ENCODE assay signal across 20 cellular contexts in genomic region chr5:170148430-170149205, GRCh38. TPM values are rescaled to one million over a fixed set of nuclear protein-coding genes. Genes with fewer than 3 reads are reported as not detected.
DNase-seq lines count a peak whose midpoint lies in the region; ATAC-seq and TF ChIP-seq lines count a peak whose summit lies in the region.
"Had no signal": no experiment of that assay in that cellular context is flagged by ENCODE, and none has a peak within 500 bp of the region (broad histone marks: within the 10 kb centered on the region; RNA-seq: fewer than 3 reads in every experiment).

No MANE protein-coding gene starts in this region.

- H3K4me2 ChIP-seq in GM23338: no peak overlapping the region

- H3K79me2 ChIP-seq in GM23338 (replicated peaks; ENCODE audit: insufficient read depth): no peaks in the 10 kb centered on the region

- H3K9me3 Mint-ChIP-seq in GM23338 (no peaks in the 10 kb centered on the region; the same call in 1 of the 3 replicates), type B pancreatic cell (no peaks in the 10 kb centered on the region)
- H3K9me3 Mint-ChIP-seq in CD8-positive, alpha-beta memory T cell: no peaks in the 10 kb centered on the region
- H3K9me3 Mint-ChIP-seq: IgD-negative memory B cell had no signal

- CTCF ChIA-PET in Panc1 (lab: Charles Lee): no interaction called here
- CTCF ChIA-PET in CD8-positive, alpha-beta memory T cell (lab: Charles Lee): no interaction called here

- no peaks in the 10 kb centered on the region for H3F3A ChIP-seq in GM23338 (replicated peaks; ENCODE audit: low read depth)

- H4K20me1 ChIP-seq in GM23338 (replicated peaks; ENCODE audit: insufficient read depth): no peaks in the 10 kb centered on the region

- H3K4me1 Mint-ChIP-seq in GM23338: peaks cover 8% of the 10 kb centered on the region; the same call in 2 of the 3 replicates
- H3K4me1 Mint-ChIP-seq in type B pancreatic cell (ENCODE audit: unreplicated experiment): no peaks in the 10 kb centered on the region
- no peaks in the 10 kb centered on the region for H3K4me1 Mint-ChIP-seq in CD8-positive, alpha-beta memory T cell
- H3K4me1 Mint-ChIP-seq: IgD-negative memory B cell had no signal

- no peaks in the 10 kb centered on the region for H3K36me3 ChIP-seq in GM23338 (ENCODE audit: insufficient read depth)
- H3K36me3 ChIP-seq in Panc1 (ENCODE audit: control insufficient read depth, insufficient read depth, low read length): no peaks in the 10 kb centered on the region
- H3K36me3 ChIP-seq in CD8-positive, alpha-beta memory T cell (ENCODE audit: insufficient read depth, low read length): no peaks in the 10 kb centered on the region

- H3K4me3 Mint-ChIP-seq in GM23338 (no peak overlapping the region), type B pancreatic cell (no peak overlapping the region)
- H3K4me3 Mint-ChIP-seq in CD8-positive, alpha-beta memory T cell: no peak overlapping the region
- H3K4me3 Mint-ChIP-seq: CD14-positive monocyte, IgD-negative memory B cell had no signal

- H2AFZ ChIP-seq in GM23338: peak overlapping the region; percentile 66; the same call in 1 of the 2 replicates

- TF ChIP-seq CTCF in GM23338 (conservative IDR thresholded peaks at IDR 0.05; ENCODE audit: low read depth in 2 of 2) (no peak), Panc1 (IDR thresholded peaks at IDR 0.05) (no peak), type B pancreatic cell (conservative IDR thresholded peaks at IDR 0.05) (no peak)

- POLR2A ChIA-PET in Panc1 (lab: Charles Lee): no interaction called here
- POLR2A ChIA-PET in CD8-positive, alpha-beta memory T cell (lab: Charles Lee): no interaction called here

- BruUV-seq in Panc1 (replicated peaks; lab: Mats Ljungman, UMichigan): no TSS peak

- in situ Hi-C loops in Panc1 (cut with HindIII; ENCODE audit: low pct_unique_long_range_greater_than_20kb, low sequenced_read_pairs): no loop called here

- H3K27ac ChIP-seq in GM23338 (ENCODE audit: low read depth) (no peak overlapping the region), Panc1 (ENCODE audit: low read length) (peak overlapping the region; percentile 97)
- no peak overlapping the region for H3K27ac ChIP-seq in CD8-positive, alpha-beta memory T cell (ENCODE audit: low read depth, low read length)

- no peaks in the 10 kb centered on the region for H3K9me2 ChIP-seq in GM23338 (ENCODE audit: insufficient read depth)

- H3K9me3 ChIP-seq in Panc1 (ENCODE audit: control insufficient read depth, insufficient read depth, low read depth, low read length): no peaks in the 10 kb centered on the region
- no peaks in the 10 kb centered on the region for H3K9me3 ChIP-seq in CD8-positive, alpha-beta memory T cell (ENCODE audit: low read length)

- H3K27ac Mint-ChIP-seq in GM23338 (no peak overlapping the region), type B pancreatic cell (no peak overlapping the region)
- no peak overlapping the region for H3K27ac Mint-ChIP-seq in CD8-positive, alpha-beta memory T cell
- H3K27ac Mint-ChIP-seq: CD14-positive monocyte, IgD-negative memory B cell had no signal

- H3K27me3 Mint-ChIP-seq in GM23338 (ENCODE audit: insufficient read depth, low read depth, poor library complexity) (peaks cover 5% of the 10 kb centered on the region), type B pancreatic cell (peaks cover 11% of the 10 kb centered on the region)
- H3K27me3 Mint-ChIP-seq in CD8-positive, alpha-beta memory T cell: peaks cover 0 to 6% of the 10 kb centered on the region in 2 donors

- intact Hi-C loops in Panc1 (cut with micrococcal nuclease; ENCODE audit: unreplicated experiment): no loop called here

- no peak for ATAC-seq in GM23338
- ATAC-seq in Panc1: no peak
- ATAC-seq: HCT116, PC-3 had no signal

- DNase-seq in GM23338 (ENCODE audit: low spot score) (no peak), Panc1 (ENCODE audit: low read depth, low spot score) (no peak), islet precursor cell (peak; percentile 40), type B pancreatic cell (ENCODE audit: extremely low spot score, unreplicated experiment) (peak; percentile 57), activated gamma-delta T cell (lab: John Stamatoyannopoulos, UW) (no peak), NCI-H748 treated with DMSO at 0.1 percent for 48 hours (lab: John Stamatoyannopoulos, UW) (no peak)
- no peak for DNase-seq in CD8-positive, alpha-beta memory T cell
- DNase-seq: ACHN, DMS153, GF-D8, Kasumi-1, MM.1S, NCI-H1092 treated with DMSO at 0.1 percent for 48 hours, NCI-H2081, NCI-H510A, PC-3 had no signal

- H3K27me3 ChIP-seq in GM23338 (ENCODE audit: insufficient read depth) (no peaks in the 10 kb centered on the region), Panc1 (ENCODE audit: control insufficient read depth, insufficient read depth, low read length) (no peaks in the 10 kb centered on the region)
- H3K27me3 ChIP-seq in CD8-positive, alpha-beta memory T cell (ENCODE audit: insufficient read depth, low read length, poor library complexity, severe bottlenecking): no peaks in the 10 kb centered on the region

- H3K4me1 ChIP-seq in GM23338 (ENCODE audit: insufficient read depth) (peaks cover 8% of the 10 kb centered on the region), Panc1 (ENCODE audit: control insufficient read depth, insufficient read depth, low read length) (peaks cover 26% of the 10 kb centered on the region)
- no peaks in the 10 kb centered on the region for H3K4me1 ChIP-seq in CD8-positive, alpha-beta memory T cell (ENCODE audit: insufficient read depth, low read length)

- no peak overlapping the region for H3K4me3 ChIP-seq in GM23338
- H3K4me3 ChIP-seq in Panc1 (ENCODE audit: low read depth in 2 of 2, low read length in 2 of 2): no peak overlapping the region
- no peak overlapping the region for H3K4me3 ChIP-seq in CD8-positive, alpha-beta memory T cell (ENCODE audit: low read length)

- H3K36me3 Mint-ChIP-seq in GM23338 (ENCODE audit: low read depth) (no peaks in the 10 kb centered on the region), type B pancreatic cell (no peaks in the 10 kb centered on the region)
- no peaks in the 10 kb centered on the region for H3K36me3 Mint-ChIP-seq in CD8-positive, alpha-beta memory T cell
- H3K36me3 Mint-ChIP-seq: CD14-positive monocyte, IgD-negative memory B cell had no signal

TF ChIP-seq in GM23338, 12 proteins besides CTCF, POLR2A, EP300 and RAD21 (continues in another document):
- TF ChIP-seq ZNF462 (CRISPR knock-in tag; IDR thresholded peaks at IDR 0.05): no peak

RNA-seq across cellular contexts. Expression of gene FOXI1, which starts 42.9 kb away (rescaled TPM):
- total RNA-seq in GM23338 (2014; rRNA removed; shearing (Covaris generic)): not detected in 2 replicates
- polyA plus RNA-seq in GM23338 (2016; fragmentation: Nextera tagmentation; extraction: Ambion mirVana): not detected in 2 replicates
- total RNA-seq in Panc1 (2021; ENCODE audit: unreplicated experiment) (0.44 TPM), type B pancreatic cell (ENCODE audit: low replicate concordance) (not detected in 2 replicates)
- 0.47 TPM for polyA plus RNA-seq in Panc1 (2012; ENCODE audit: insufficient read length)
- not detected for total RNA-seq in CD8-positive, alpha-beta memory T cell
- not detected for polyA plus RNA-seq in CD8-positive, alpha-beta memory T cell
- total RNA-seq: Daoy, PC-3 had no signal
- polyA plus RNA-seq: CD14-positive monocyte, IgD-negative memory B cell had no signal

Comparison
In these comparisons a context has a peak if more than half of its experiments do, and no peak if none do; other contexts are left out.
1. DNase-seq: peak in islet precursor cell (single experiment) and type B pancreatic cell (single experiment); none in GM23338 (single experiment), Panc1 (single experiment), CD8-positive, alpha-beta memory T cell (0 of 5), activated gamma-delta T cell (single experiment) and NCI-H748 treated with DMSO at 0.1 percent for 48 hours (single experiment).